ENCODE assay signal across 13 cellular contexts in the genomic region with DNA sequence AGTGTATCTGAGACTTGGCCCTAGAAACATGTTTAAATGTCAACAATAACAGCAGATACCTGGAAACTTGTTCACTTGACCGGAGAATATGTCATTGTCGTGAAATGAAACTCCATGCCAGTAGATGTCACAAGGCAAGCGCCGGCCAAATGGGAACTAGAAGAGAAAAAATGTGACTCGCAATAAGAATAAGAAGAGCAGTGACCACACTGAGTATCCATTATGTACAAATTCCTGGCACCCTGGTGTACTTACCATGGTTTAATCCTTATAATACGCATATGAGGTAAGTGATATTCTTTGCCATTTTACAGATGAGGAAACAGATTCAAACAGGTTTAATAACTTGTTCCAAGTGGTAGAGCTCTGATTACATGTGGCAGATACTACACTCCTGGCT.
"Had no signal": no experiment of that assay in that cellular context is flagged by ENCODE, and none has a peak within 500 bp of the region (broad histone marks: within the 10 kb centered on the region; RNA-seq: fewer than 3 reads in every experiment).

No MANE protein-coding gene starts in this region.

- H3K36me3 Mint-ChIP-seq: WTC11 had no signal

- H3K27ac Mint-ChIP-seq: activated CD4-positive, alpha-beta T cell treated with anti-CD3 and anti-CD28 coated beads, Interleukin-2, amount 10 ng/mL, durations not matched to agents 7 days and 5 days; activated naive CD8-positive, alpha-beta T cell; natural killer cell treated with Interleukin-12 subunit alpha and Interleukin-12 subunit beta and Interleukin-15 and Interleukin-18, amount 100 ng/mL, for 72 hours; WTC11 had no signal

- H3K4me3 ChIP-seq: left lung, right atrium auricular region, smooth muscle cell had no signal

- H3K27me3 ChIP-seq: brain microvascular endothelial cell, left lung, right atrium auricular region had no signal

- H3K9me3 ChIP-seq: left lung had no signal

- H3K27me3 Mint-ChIP-seq: activated CD4-positive, alpha-beta T cell treated with anti-CD3 and anti-CD28 coated beads, Interleukin-2, amount 10 ng/mL, durations not matched to agents 7 days and 5 days; activated naive CD8-positive, alpha-beta T cell; natural killer cell treated with Interleukin-12 subunit alpha and Interleukin-12 subunit beta and Interleukin-15 and Interleukin-18, amount 100 ng/mL, for 72 hours; stimulated activated naive CD8-positive, alpha-beta T cell treated with anti-CD3 and anti-CD28 coated beads, Interleukin-15, amount 100 ng/mL, for 72 hours had no signal

- H3K4me3 Mint-ChIP-seq: activated CD4-positive, alpha-beta T cell treated with anti-CD3 and anti-CD28 coated beads, Interleukin-2, amount 10 ng/mL, durations not matched to agents 7 days and 5 days; activated naive CD8-positive, alpha-beta T cell; natural killer cell treated with Interleukin-12 subunit alpha and Interleukin-12 subunit beta and Interleukin-15 and Interleukin-18, amount 100 ng/mL, for 72 hours; stimulated activated naive CD8-positive, alpha-beta T cell treated with anti-CD3 and anti-CD28 coated beads, Interleukin-15, amount 100 ng/mL, for 72 hours; WTC11 had no signal

- ATAC-seq: left lung; natural killer cell treated with Interleukin-12 subunit alpha and Interleukin-12 subunit beta and Interleukin-15 and Interleukin-18, amount 100 ng/mL, for 72 hours; stimulated activated naive CD8-positive, alpha-beta T cell treated with anti-CD3 and anti-CD28 coated beads, Interleukin-15, amount 100 ng/mL, for 72 hours; WTC11 had no signal

- DNase-seq: activated CD4-positive, alpha-beta T cell treated with anti-CD3 and anti-CD28 coated beads, Interleukin-2, amount 10 ng/mL, durations not matched to agents 7 days and 5 days; activated gamma-delta T cell treated with Interleukin-2 at 50 U/mL for 16 hours; brain microvascular endothelial cell; hippocampal formation; left lung; mammary epithelial cell; stimulated activated naive CD8-positive, alpha-beta T cell treated with anti-CD3 and anti-CD28 coated beads, Interleukin-15, amount 100 ng/mL, for 72 hours; T-helper 2 cell had no signal

- H3K36me3 ChIP-seq: brain microvascular endothelial cell had no signal

- H3K27ac ChIP-seq: brain microvascular endothelial cell, left lung, right atrium auricular region had no signal

- H3K9me3 Mint-ChIP-seq: activated CD4-positive, alpha-beta T cell treated with anti-CD3 and anti-CD28 coated beads, Interleukin-2, amount 10 ng/mL, durations not matched to agents 7 days and 5 days; natural killer cell treated with Interleukin-12 subunit alpha and Interleukin-12 subunit beta and Interleukin-15 and Interleukin-18, amount 100 ng/mL, for 72 hours; stimulated activated naive CD8-positive, alpha-beta T cell treated with anti-CD3 and anti-CD28 coated beads, Interleukin-15, amount 100 ng/mL, for 72 hours; WTC11 had no signal

- H3K4me1 Mint-ChIP-seq: activated CD4-positive, alpha-beta T cell treated with anti-CD3 and anti-CD28 coated beads, Interleukin-2, amount 10 ng/mL, durations not matched to agents 7 days and 5 days; stimulated activated naive CD8-positive, alpha-beta T cell treated with anti-CD3 and anti-CD28 coated beads, Interleukin-15, amount 100 ng/mL, for 72 hours had no signal
